In genomic region chr14:35366048-35366428, GRCh38 we compare ENCODE assay signal across 9 cellular contexts. TPM values are rescaled to one million over a fixed set of nuclear protein-coding genes. Genes with fewer than 3 reads are reported as not detected.
DNase-seq lines count a peak whose midpoint lies in the region; ATAC-seq and TF ChIP-seq lines count a peak whose summit lies in the region.
"Had no signal": no experiment of that assay in that cellular context is flagged by ENCODE, and none has a peak within 500 bp of the region (broad histone marks: within the 10 kb centered on the region; RNA-seq: fewer than 3 reads in every experiment).

No MANE protein-coding gene starts in this region.

- no peaks in the 10 kb centered on the region for H3K27me3 ChIP-seq in right cardiac atrium (ENCODE audit: control insufficient read depth, insufficient read depth)

- peak overlapping the region; percentile 98 for H3K27ac Mint-ChIP-seq in HFFc6
- peak overlapping the region; percentile 100 for H3K27ac Mint-ChIP-seq in activated T-cell treated with anti-CD3 and anti-CD28 coated beads, Interleukin-2, amount 50 U/mL, for 72 hours

- no peak overlapping the region for H3K4me3 Mint-ChIP-seq in HFFc6
- peak overlapping the region; percentile 87 to 95 for H3K4me3 Mint-ChIP-seq in activated T-cell treated with anti-CD3 and anti-CD28 coated beads, Interleukin-2, amount 50 U/mL, for 72 hours

- peak overlapping the region; percentile 7 for H3K27ac ChIP-seq in right cardiac atrium (ENCODE audit: low read length)

- intact Hi-C loops in right cardiac atrium (cut with DNase I): no loop called here

- H3K9me3 ChIP-seq in right cardiac atrium (ENCODE audit: control insufficient read depth, low read length): no peaks in the 10 kb centered on the region

- peaks cover 2% of the 10 kb centered on the region for H3K4me1 ChIP-seq in right cardiac atrium (ENCODE audit: control insufficient read depth, insufficient read depth, low read length)

- peaks cover 63% of the 10 kb centered on the region for H3K4me1 Mint-ChIP-seq in HFFc6 (ENCODE audit: low read depth)
- peaks cover 71% of the 10 kb centered on the region for H3K4me1 Mint-ChIP-seq in activated T-cell treated with anti-CD3 and anti-CD28 coated beads, Interleukin-2, amount 50 U/mL, for 72 hours (ENCODE audit: low read depth)

- peaks cover 4% of the 10 kb centered on the region for H3K9me3 Mint-ChIP-seq in HFFc6
- H3K9me3 Mint-ChIP-seq in activated T-cell treated with anti-CD3 and anti-CD28 coated beads, Interleukin-2, amount 50 U/mL, for 72 hours: peaks cover 1 to 4% of the 10 kb centered on the region in 2 donors

- peak; percentile 74 to 80 for ATAC-seq in activated T-cell treated with anti-CD3 and anti-CD28 coated beads, Interleukin-2, amount 50 U/mL, for 72 hours (replicated peaks in 1 of 2)
- peak in 1 of 2 donors; percentile 37 for ATAC-seq in right cardiac atrium
- no peak for ATAC-seq in GM18909 (IDR thresholded peaks at IDR 0.05; ENCODE audit: poor library complexity, unreplicated experiment)

- peaks cover 5% of the 10 kb centered on the region for H3K36me3 Mint-ChIP-seq in HFFc6 (ENCODE audit: low read depth)
- peaks cover 3% of the 10 kb centered on the region in 2 donors for H3K36me3 Mint-ChIP-seq in activated T-cell treated with anti-CD3 and anti-CD28 coated beads, Interleukin-2, amount 50 U/mL, for 72 hours (ENCODE audit: insufficient read depth in 2 of 2)

- peak; percentile 43 for DNase-seq in HFFc6
- DNase-seq in activated T-cell treated with anti-CD3 and anti-CD28 coated beads, Interleukin-2, amount 50 U/mL, for 72 hours: peak; percentile 78 to 81
- DNase-seq in right cardiac atrium: peak in 2 of 3 donors; percentile 52 to 64
- DNase-seq in stimulated activated CD8-positive, alpha-beta memory T cell treated with anti-CD3 and anti-CD28 coated beads, Interleukin-15, amount 100 ng/mL, for 48 hours (ENCODE audit: low read depth in 2 of 2): peak; percentile 43 to 62
- no peak for DNase-seq in putamen (ENCODE audit: low spot score)
- DNase-seq in NCI-H226: no peak
- no peak for DNase-seq in D341Med (ENCODE audit: low spot score)
- DNase-seq: NCI-H146 had no signal

- WGBS in right cardiac atrium: 89% methylated on average over 12 of the region's 12 CpGs

- H3K4me3 ChIP-seq in right cardiac atrium (ENCODE audit: low read length): no peak overlapping the region

- peaks cover 2% of the 10 kb centered on the region; the same call in 1 of the 2 replicates for H3K27me3 Mint-ChIP-seq in HFFc6 (ENCODE audit: insufficient read depth)
- no peaks in the 10 kb centered on the region for H3K27me3 Mint-ChIP-seq in activated T-cell treated with anti-CD3 and anti-CD28 coated beads, Interleukin-2, amount 50 U/mL, for 72 hours (ENCODE audit: low read depth)

- TF ChIP-seq CTCF in HFFc6 (IDR thresholded peaks at IDR 0.05): no peak

RNA-seq across cellular contexts. Expression of gene NFKBIA, which starts 38.5 kb away (rescaled TPM):
- total RNA-seq in HFFc6 (2021; fragmentation: NEBNext Ultra II Directional; extraction: Animal tissue kit (Norgen Biotek cat#: 25700)): 10 to 100 TPM; 27.6 to 52.1 (median 48.3) TPM
- total RNA-seq in activated T-cell treated with anti-CD3 and anti-CD28 coated beads, Interleukin-2, amount 50 U/mL, for 72 hours: 100 to 1,000 TPM; 391 to 596 TPM
- 100 to 1,000 TPM in 3 of 4 donors, 10 to 100 TPM in 1; 74.0 to 125 (median 103) TPM for total RNA-seq in right cardiac atrium
- 81.2 TPM for polyA plus RNA-seq in right cardiac atrium

Comparison
In these comparisons a context has a peak if more than half of its experiments do, and no peak if none do; other contexts are left out.
1. DNase-seq: peak in HFFc6 (single experiment), activated T-cell treated with anti-CD3 and anti-CD28 coated beads, Interleukin-2, amount 50 U/mL, for 72 hours (2 of 2), right cardiac atrium (2 of 3) and stimulated activated CD8-positive, alpha-beta memory T cell treated with anti-CD3 and anti-CD28 coated beads, Interleukin-15, amount 100 ng/mL, for 48 hours (2 of 2); none in putamen (single experiment), NCI-H226 (single experiment) and D341Med (single experiment).